In the genomic region with DNA sequence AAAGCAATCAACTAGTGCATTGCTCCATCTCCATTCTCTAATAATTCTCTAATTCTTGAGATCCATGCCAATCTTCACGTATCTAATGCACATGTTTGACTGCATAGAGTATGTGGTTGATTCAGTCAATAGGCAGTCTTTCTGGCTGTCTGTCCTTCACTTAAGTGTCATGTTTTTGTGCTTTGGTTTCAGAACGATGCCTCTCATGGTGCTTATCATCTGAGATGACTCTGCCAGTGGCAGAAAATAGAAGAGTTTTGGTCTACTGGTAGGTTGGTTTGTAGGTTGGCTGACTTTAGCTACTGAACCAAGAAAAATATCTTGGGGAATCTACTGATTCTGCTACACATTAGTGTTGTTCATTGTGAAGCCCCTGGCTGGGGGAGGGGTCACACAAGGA, we compare ENCODE assay signal across 9 cellular contexts.
DNase-seq lines count a peak whose midpoint lies in the region; ATAC-seq and TF ChIP-seq lines count a peak whose summit lies in the region.
"Had no signal": no experiment of that assay in that cellular context is flagged by ENCODE, and none has a peak within 500 bp of the region (broad histone marks: within the 10 kb centered on the region; RNA-seq: fewer than 3 reads in every experiment).

No MANE protein-coding gene starts in this region.

- ATAC-seq in GM18867 (IDR thresholded peaks at IDR 0.05; ENCODE audit: unreplicated experiment) = peak; percentile 69
- peak; percentile 61 for ATAC-seq in GM21619 (IDR thresholded peaks at IDR 0.05; ENCODE audit: unreplicated experiment)
- ATAC-seq in HG03520 (IDR thresholded peaks at IDR 0.05; ENCODE audit: unreplicated experiment) = peak; percentile 85
- ATAC-seq in natural killer cell treated with Interleukin-12 subunit alpha and Interleukin-12 subunit beta and Interleukin-15 and Interleukin-18, amount 100 ng/mL, for 72 hours = peak; percentile 71 to 77
- ATAC-seq in omental fat pad (ENCODE audit: low FRiP score) = no peak
- ATAC-seq: psoas muscle had no signal

- H3K27me3 Mint-ChIP-seq in natural killer cell treated with Interleukin-12 subunit alpha and Interleukin-12 subunit beta and Interleukin-15 and Interleukin-18, amount 100 ng/mL, for 72 hours = no peaks in the 10 kb centered on the region

- no peak for TF ChIP-seq POLR2A in lower leg skin (IDR thresholded peaks at IDR 0.05)

- peaks cover 72 to 74% of the 10 kb centered on the region in 2 donors for H3K4me1 Mint-ChIP-seq in natural killer cell treated with Interleukin-12 subunit alpha and Interleukin-12 subunit beta and Interleukin-15 and Interleukin-18, amount 100 ng/mL, for 72 hours (ENCODE audit: low read depth in 2 of 2)

- TF ChIP-seq CTCF in omental fat pad (IDR thresholded peaks at IDR 0.05) = no peak
- TF ChIP-seq CTCF in lower leg skin (IDR thresholded peaks at IDR 0.05) = no peak

- H3K4me3 ChIP-seq in lower leg skin (ENCODE audit: low read depth, poor library complexity, severe bottlenecking) = no peak overlapping the region
- H3K4me3 ChIP-seq: psoas muscle had no signal

- peaks cover 39% of the 10 kb centered on the region for H3K36me3 Mint-ChIP-seq in natural killer cell treated with Interleukin-12 subunit alpha and Interleukin-12 subunit beta and Interleukin-15 and Interleukin-18, amount 100 ng/mL, for 72 hours

- WGBS in lower leg skin, 2 donors = 72 to 75% methylated on average over 2 of the region's 2 CpGs

- H3K4me3 Mint-ChIP-seq in natural killer cell treated with Interleukin-12 subunit alpha and Interleukin-12 subunit beta and Interleukin-15 and Interleukin-18, amount 100 ng/mL, for 72 hours = peak overlapping the region; percentile 64

- no peak for DNase-seq in natural killer cell treated with Interleukin-12 subunit alpha and Interleukin-12 subunit beta and Interleukin-15 and Interleukin-18, amount 100 ng/mL, for 72 hours (ENCODE audit: low spot score)
- DNase-seq in omental fat pad (ENCODE audit: low spot score) (no peak), lower leg skin (ENCODE audit: low spot score in 2 of 2) (no peak), superior temporal gyrus (ENCODE audit: extremely low spot score) (no peak)
- DNase-seq: kidney glomerular epithelial cell, psoas muscle had no signal

- peaks cover 3% of the 10 kb centered on the region for H3K9me3 Mint-ChIP-seq in natural killer cell treated with Interleukin-12 subunit alpha and Interleukin-12 subunit beta and Interleukin-15 and Interleukin-18, amount 100 ng/mL, for 72 hours

- intact Hi-C loops in lower leg skin (cut with DNase I; ENCODE audit: low total_unique reads) = no loop called here

- peak overlapping the region; percentile 97 to 99 for H3K27ac Mint-ChIP-seq in natural killer cell treated with Interleukin-12 subunit alpha and Interleukin-12 subunit beta and Interleukin-15 and Interleukin-18, amount 100 ng/mL, for 72 hours
